In genomic region chr3:138862924-138863775, GRCh38 we compare ENCODE assay signal across 8 cellular contexts. TPM values are rescaled to one million over a fixed set of nuclear protein-coding genes. Genes with fewer than 3 reads are reported as not detected.
DNase-seq lines count a peak whose midpoint lies in the region; ATAC-seq and TF ChIP-seq lines count a peak whose summit lies in the region.

No MANE protein-coding gene starts in this region.

- H3K27ac ChIP-seq in breast epithelium (peak overlapping the region; percentile 85 to 86), tibial nerve (peak overlapping the region in 3 of 4 donors; percentile 12 to 71 (median 56))

- peak overlapping the region; percentile 4 to 21 (median 5) for H3K4me3 ChIP-seq in breast epithelium
- H3K4me3 ChIP-seq in tibial nerve = no peak overlapping the region

- H3K27me3 ChIP-seq in breast epithelium (no peaks in the 10 kb centered on the region), tibial nerve (no peaks in the 10 kb centered on the region)

- 36 to 37% methylated on average over 11 of the region's 11 CpGs for WGBS in tibial nerve, 2 donors

- ATAC-seq in left lobe of liver = peak; percentile 96
- ATAC-seq in HG03571 (IDR thresholded peaks at IDR 0.05; ENCODE audit: unreplicated experiment) = no peak
- ATAC-seq in HG03039 (IDR thresholded peaks at IDR 0.05; ENCODE audit: unreplicated experiment) = no peak

- TF ChIP-seq CTCF in breast epithelium (IDR thresholded peaks at IDR 0.05) (no peak), tibial nerve (IDR thresholded peaks at IDR 0.05) (no peak)

- H3K36me3 ChIP-seq in breast epithelium = no peaks in the 10 kb centered on the region
- no peaks in the 10 kb centered on the region for H3K36me3 ChIP-seq in tibial nerve

- H3K9me3 ChIP-seq in breast epithelium (no peaks in the 10 kb centered on the region), tibial nerve (no peaks in the 10 kb centered on the region)

- H3K4me1 ChIP-seq in breast epithelium = peaks cover 0 to 13% of the 10 kb centered on the region in 2 donors
- peaks cover 0 to 20% (median 13%) of the 10 kb centered on the region in 4 donors for H3K4me1 ChIP-seq in tibial nerve

- DNase-seq in GOT3 (lab: John Stamatoyannopoulos, UW) (peak; percentile 15), NCI-H2196 treated with DMSO at 0.1 percent for 48 hours (lab: John Stamatoyannopoulos, UW; ENCODE audit: unreplicated experiment) (peak; percentile 66), breast epithelium (ENCODE audit: low spot score in 2 of 2) (peak in 1 of 2 donors; percentile 37), left lobe of liver (ENCODE audit: low spot score) (peak; percentile 58), tibial nerve (ENCODE audit: low spot score in 2 of 2) (no peak), NCI-H1105 (lab: John Stamatoyannopoulos, UW) (no peak)

- no peak for TF ChIP-seq POLR2A in breast epithelium (IDR thresholded peaks at IDR 0.05)
- TF ChIP-seq POLR2A in tibial nerve (IDR thresholded peaks at IDR 0.05) = no peak

- intact Hi-C loops in breast epithelium (cut with DNase I; ENCODE audit: low total_unique reads) = no loop called here

- no peak for TF ChIP-seq EP300 in tibial nerve (IDR thresholded peaks at IDR 0.05)

RNA-seq across cellular contexts. Expression of gene PIK3CB, which starts 28.4 kb away (rescaled TPM):
- 10 to 100 TPM; 30.5 to 46.2 (median 31.7) TPM for total RNA-seq in breast epithelium
- total RNA-seq in left lobe of liver = 14.4 TPM
- total RNA-seq in tibial nerve = 10 to 100 TPM; 11.2 to 32.1 (median 27.2) TPM

Comparison
In these comparisons a context has a peak if more than half of its experiments do, and no peak if none do; other contexts are left out.
1. DNase-seq: peak in GOT3 (single experiment), NCI-H2196 treated with DMSO at 0.1 percent for 48 hours (single experiment) and left lobe of liver (single experiment); none in tibial nerve (0 of 2) and NCI-H1105 (single experiment).
2. H3K4me3 ChIP-seq: peak in breast epithelium (3 of 3); none in tibial nerve (0 of 4).